21 cellular contexts compared by ENCODE assay signal in genomic region chr12:103391103-103391502, GRCh38.
"Had no signal": no experiment of that assay in that cellular context is flagged by ENCODE, and none has a peak within 500 bp of the region (broad histone marks: within the 10 kb centered on the region; RNA-seq: fewer than 3 reads in every experiment).

No MANE protein-coding gene starts in this region.

- H3K4me1 ChIP-seq: SJSA1 had no signal

- H3K27me3 ChIP-seq: MG63, SJSA1 had no signal

- H3K4me3 ChIP-seq: MG63, SJSA1, SK-N-MC had no signal

- H3K9me3 ChIP-seq: MG63, SJSA1 had no signal

- H3K36me3 ChIP-seq: MG63, SJSA1 had no signal

- H3K27ac ChIP-seq: SJSA1, SK-N-MC had no signal

- DNase-seq: Karpas-422; KG1; MG63; NCI-H1092 treated with DMSO at 0.1 percent for 48 hours; NCI-H1436; NCI-H187; NCI-H2029; NCI-H2081 treated with DMSO at 0.1 percent for 48 hours; NCI-H2171; NCI-H226; NCI-H446; NCI-H510A; NCI-H524 treated with DMSO at 0.1 percent for 48 hours; NCI-H69; NCI-H774; NK-92 treated with Interleukin-12 subunit alpha and Interleukin-12 subunit beta, amount 100 ng/mL, for 24 hours; Right ventricle myocardium superior; RPMI8226; SIG-M5 had no signal
